In genomic region chr3:185162634-185163033, GRCh38 we compare ENCODE assay signal across 1 cellular context.
TF ChIP-seq lines count a peak whose summit lies in the region.

No MANE protein-coding gene starts in this region.

TF ChIP-seq in HepG2, 621 proteins besides CTCF, POLR2A, EP300 and RAD21 (continued from another document):
- no peak for TF ChIP-seq ZNF280D (CRISPR knock-in tag; IDR thresholded peaks at IDR 0.05)
